In the genomic region with DNA sequence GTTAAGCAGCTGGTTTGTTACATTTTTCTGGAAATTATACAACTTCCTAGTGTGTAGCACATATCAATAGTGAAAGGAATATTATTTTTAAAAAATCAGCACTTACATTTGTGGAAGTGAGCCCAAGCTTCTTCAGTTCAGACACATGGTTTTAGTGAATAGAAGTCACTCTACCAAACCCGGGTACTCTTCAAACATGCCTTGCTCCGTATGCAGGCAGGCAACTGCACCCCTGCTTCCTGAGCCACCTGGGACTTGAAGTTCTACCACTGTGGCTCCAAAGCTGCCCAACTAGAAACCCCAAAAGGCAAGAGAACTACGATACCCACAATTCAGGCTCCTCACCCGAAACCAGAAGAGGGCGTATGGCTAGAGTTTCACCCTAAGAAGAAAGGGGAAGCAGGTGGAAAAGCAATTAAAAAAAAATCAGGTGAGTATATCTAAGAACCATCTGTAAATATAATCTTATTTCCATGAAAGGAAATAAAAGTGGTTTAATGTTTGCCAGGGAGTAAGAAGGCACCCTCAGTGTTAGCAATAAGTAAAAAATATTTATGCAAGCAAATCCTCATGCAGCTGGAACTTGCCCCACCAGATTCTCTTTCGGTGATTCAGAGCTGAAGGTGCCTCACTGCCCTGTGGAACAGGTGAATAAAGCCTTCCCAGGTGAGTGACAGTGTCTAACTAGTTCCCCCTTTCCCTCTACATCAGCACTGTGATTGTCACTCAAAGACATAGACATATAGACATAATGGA, we compare ENCODE assay signal across 1 cellular context.
TF ChIP-seq lines count a peak whose summit lies in the region.

A gene with protein sequence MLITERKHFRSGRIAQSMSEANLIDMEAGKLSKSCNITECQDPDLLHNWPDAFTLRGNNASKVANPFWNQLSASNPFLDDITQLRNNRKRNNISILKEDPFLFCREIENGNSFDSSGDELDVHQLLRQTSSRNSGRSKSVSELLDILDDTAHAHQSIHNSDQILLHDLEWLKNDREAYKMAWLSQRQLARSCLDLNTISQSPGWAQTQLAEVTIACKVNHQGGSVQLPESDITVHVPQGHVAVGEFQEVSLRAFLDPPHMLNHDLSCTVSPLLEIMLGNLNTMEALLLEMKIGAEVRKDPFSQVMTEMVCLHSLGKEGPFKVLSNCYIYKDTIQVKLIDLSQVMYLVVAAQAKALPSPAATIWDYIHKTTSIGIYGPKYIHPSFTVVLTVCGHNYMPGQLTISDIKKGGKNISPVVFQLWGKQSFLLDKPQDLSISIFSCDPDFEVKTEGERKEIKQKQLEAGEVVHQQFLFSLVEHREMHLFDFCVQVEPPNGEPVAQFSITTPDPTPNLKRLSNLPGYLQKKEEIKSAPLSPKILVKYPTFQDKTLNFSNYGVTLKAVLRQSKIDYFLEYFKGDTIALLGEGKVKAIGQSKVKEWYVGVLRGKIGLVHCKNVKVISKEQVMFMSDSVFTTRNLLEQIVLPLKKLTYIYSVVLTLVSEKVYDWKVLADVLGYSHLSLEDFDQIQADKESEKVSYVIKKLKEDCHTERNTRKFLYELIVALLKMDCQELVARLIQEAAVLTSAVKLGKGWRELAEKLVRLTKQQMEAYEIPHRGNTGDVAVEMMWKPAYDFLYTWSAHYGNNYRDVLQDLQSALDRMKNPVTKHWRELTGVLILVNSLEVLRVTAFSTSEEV (minus strand): TSS at position 192 of the 756 bp plus-strand sequence. CDS start 55,522 bp downstream, outside the sequence.

TF ChIP-seq in K562, 482 proteins besides CTCF, POLR2A, EP300 and RAD21 (continued from another document and continues in another):
- TF ChIP-seq, protein P1, sequence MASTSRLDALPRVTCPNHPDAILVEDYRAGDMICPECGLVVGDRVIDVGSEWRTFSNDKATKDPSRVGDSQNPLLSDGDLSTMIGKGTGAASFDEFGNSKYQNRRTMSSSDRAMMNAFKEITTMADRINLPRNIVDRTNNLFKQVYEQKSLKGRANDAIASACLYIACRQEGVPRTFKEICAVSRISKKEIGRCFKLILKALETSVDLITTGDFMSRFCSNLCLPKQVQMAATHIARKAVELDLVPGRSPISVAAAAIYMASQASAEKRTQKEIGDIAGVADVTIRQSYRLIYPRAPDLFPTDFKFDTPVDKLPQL (IDR thresholded peaks at IDR 0.05; ENCODE audit: extremely low read depth, insufficient read length) = no peak
- TF ChIP-seq, protein P2, sequence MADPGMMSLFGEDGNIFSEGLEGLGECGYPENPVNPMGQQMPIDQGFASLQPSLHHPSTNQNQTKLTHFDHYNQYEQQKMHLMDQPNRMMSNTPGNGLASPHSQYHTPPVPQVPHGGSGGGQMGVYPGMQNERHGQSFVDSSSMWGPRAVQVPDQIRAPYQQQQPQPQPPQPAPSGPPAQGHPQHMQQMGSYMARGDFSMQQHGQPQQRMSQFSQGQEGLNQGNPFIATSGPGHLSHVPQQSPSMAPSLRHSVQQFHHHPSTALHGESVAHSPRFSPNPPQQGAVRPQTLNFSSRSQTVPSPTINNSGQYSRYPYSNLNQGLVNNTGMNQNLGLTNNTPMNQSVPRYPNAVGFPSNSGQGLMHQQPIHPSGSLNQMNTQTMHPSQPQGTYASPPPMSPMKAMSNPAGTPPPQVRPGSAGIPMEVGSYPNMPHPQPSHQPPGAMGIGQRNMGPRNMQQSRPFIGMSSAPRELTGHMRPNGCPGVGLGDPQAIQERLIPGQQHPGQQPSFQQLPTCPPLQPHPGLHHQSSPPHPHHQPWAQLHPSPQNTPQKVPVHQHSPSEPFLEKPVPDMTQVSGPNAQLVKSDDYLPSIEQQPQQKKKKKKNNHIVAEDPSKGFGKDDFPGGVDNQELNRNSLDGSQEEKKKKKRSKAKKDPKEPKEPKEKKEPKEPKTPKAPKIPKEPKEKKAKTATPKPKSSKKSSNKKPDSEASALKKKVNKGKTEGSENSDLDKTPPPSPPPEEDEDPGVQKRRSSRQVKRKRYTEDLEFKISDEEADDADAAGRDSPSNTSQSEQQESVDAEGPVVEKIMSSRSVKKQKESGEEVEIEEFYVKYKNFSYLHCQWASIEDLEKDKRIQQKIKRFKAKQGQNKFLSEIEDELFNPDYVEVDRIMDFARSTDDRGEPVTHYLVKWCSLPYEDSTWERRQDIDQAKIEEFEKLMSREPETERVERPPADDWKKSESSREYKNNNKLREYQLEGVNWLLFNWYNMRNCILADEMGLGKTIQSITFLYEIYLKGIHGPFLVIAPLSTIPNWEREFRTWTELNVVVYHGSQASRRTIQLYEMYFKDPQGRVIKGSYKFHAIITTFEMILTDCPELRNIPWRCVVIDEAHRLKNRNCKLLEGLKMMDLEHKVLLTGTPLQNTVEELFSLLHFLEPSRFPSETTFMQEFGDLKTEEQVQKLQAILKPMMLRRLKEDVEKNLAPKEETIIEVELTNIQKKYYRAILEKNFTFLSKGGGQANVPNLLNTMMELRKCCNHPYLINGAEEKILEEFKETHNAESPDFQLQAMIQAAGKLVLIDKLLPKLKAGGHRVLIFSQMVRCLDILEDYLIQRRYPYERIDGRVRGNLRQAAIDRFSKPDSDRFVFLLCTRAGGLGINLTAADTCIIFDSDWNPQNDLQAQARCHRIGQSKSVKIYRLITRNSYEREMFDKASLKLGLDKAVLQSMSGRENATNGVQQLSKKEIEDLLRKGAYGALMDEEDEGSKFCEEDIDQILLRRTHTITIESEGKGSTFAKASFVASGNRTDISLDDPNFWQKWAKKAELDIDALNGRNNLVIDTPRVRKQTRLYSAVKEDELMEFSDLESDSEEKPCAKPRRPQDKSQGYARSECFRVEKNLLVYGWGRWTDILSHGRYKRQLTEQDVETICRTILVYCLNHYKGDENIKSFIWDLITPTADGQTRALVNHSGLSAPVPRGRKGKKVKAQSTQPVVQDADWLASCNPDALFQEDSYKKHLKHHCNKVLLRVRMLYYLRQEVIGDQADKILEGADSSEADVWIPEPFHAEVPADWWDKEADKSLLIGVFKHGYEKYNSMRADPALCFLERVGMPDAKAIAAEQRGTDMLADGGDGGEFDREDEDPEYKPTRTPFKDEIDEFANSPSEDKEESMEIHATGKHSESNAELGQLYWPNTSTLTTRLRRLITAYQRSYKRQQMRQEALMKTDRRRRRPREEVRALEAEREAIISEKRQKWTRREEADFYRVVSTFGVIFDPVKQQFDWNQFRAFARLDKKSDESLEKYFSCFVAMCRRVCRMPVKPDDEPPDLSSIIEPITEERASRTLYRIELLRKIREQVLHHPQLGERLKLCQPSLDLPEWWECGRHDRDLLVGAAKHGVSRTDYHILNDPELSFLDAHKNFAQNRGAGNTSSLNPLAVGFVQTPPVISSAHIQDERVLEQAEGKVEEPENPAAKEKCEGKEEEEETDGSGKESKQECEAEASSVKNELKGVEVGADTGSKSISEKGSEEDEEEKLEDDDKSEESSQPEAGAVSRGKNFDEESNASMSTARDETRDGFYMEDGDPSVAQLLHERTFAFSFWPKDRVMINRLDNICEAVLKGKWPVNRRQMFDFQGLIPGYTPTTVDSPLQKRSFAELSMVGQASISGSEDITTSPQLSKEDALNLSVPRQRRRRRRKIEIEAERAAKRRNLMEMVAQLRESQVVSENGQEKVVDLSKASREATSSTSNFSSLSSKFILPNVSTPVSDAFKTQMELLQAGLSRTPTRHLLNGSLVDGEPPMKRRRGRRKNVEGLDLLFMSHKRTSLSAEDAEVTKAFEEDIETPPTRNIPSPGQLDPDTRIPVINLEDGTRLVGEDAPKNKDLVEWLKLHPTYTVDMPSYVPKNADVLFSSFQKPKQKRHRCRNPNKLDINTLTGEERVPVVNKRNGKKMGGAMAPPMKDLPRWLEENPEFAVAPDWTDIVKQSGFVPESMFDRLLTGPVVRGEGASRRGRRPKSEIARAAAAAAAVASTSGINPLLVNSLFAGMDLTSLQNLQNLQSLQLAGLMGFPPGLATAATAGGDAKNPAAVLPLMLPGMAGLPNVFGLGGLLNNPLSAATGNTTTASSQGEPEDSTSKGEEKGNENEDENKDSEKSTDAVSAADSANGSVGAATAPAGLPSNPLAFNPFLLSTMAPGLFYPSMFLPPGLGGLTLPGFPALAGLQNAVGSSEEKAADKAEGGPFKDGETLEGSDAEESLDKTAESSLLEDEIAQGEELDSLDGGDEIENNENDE (IDR thresholded peaks at IDR 0.05; ENCODE audit: low read depth, low read length) = no peak
- TF ChIP-seq, protein P3, sequence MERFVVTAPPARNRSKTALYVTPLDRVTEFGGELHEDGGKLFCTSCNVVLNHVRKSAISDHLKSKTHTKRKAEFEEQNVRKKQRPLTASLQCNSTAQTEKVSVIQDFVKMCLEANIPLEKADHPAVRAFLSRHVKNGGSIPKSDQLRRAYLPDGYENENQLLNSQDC (CRISPR knock-in tag; IDR thresholded peaks at IDR 0.05) = no peak
- TF ChIP-seq NR2C2 (CRISPR knock-in tag; IDR thresholded peaks at IDR 0.05) (no peak), NR2C2 (tag; IDR thresholded peaks at IDR 0.05) (peak; percentile 71), KDM5B (IDR thresholded peaks at IDR 0.05; ENCODE audit: insufficient replicate concordance, low read depth, low read length) (no peak), HDAC2 (IDR thresholded peaks at IDR 0.05) (0 out of 2 replicates have a peak, but pooled peaks have one; percentile 24), ZEB2 (IDR thresholded peaks at IDR 0.05) (peak; percentile 72; the same call in 1 of the 2 replicates), GTF2F1 (IDR thresholded peaks at IDR 0.05; ENCODE audit: low read depth, low read length) (no peak), ARID2 (IDR thresholded peaks at IDR 0.05) (no peak), ZNF668 (CRISPR knock-in tag; IDR thresholded peaks at IDR 0.05) (no peak), ZFP91 (CRISPR knock-in tag; IDR thresholded peaks at IDR 0.05) (no peak), ZNF57 (CRISPR knock-in tag; IDR thresholded peaks at IDR 0.05) (no peak), FOXA3 (CRISPR knock-in tag; conservative IDR thresholded peaks at IDR 0.05 in 1 of 2, IDR thresholded peaks at IDR 0.05 in 1 of 2) (no peak), OTX1 (CRISPR knock-in tag; IDR thresholded peaks at IDR 0.05) (0 out of 2 replicates have a peak, but pooled peaks have one; percentile 40), CBX8 (IDR thresholded peaks at IDR 0.05; ENCODE audit: borderline replicate concordance, extremely low read depth, low read depth, low read length, poor library complexity, severe bottlenecking) (no peak), RFX5 (IDR thresholded peaks at IDR 0.05; ENCODE audit: low read depth, low read length) (no peak)
- TF ChIP-seq, protein P4, sequence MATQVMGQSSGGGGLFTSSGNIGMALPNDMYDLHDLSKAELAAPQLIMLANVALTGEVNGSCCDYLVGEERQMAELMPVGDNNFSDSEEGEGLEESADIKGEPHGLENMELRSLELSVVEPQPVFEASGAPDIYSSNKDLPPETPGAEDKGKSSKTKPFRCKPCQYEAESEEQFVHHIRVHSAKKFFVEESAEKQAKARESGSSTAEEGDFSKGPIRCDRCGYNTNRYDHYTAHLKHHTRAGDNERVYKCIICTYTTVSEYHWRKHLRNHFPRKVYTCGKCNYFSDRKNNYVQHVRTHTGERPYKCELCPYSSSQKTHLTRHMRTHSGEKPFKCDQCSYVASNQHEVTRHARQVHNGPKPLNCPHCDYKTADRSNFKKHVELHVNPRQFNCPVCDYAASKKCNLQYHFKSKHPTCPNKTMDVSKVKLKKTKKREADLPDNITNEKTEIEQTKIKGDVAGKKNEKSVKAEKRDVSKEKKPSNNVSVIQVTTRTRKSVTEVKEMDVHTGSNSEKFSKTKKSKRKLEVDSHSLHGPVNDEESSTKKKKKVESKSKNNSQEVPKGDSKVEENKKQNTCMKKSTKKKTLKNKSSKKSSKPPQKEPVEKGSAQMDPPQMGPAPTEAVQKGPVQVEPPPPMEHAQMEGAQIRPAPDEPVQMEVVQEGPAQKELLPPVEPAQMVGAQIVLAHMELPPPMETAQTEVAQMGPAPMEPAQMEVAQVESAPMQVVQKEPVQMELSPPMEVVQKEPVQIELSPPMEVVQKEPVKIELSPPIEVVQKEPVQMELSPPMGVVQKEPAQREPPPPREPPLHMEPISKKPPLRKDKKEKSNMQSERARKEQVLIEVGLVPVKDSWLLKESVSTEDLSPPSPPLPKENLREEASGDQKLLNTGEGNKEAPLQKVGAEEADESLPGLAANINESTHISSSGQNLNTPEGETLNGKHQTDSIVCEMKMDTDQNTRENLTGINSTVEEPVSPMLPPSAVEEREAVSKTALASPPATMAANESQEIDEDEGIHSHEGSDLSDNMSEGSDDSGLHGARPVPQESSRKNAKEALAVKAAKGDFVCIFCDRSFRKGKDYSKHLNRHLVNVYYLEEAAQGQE (CRISPR knock-in tag; IDR thresholded peaks at IDR 0.05; ENCODE audit: low read depth) = no peak
- TF ChIP-seq, protein P5, sequence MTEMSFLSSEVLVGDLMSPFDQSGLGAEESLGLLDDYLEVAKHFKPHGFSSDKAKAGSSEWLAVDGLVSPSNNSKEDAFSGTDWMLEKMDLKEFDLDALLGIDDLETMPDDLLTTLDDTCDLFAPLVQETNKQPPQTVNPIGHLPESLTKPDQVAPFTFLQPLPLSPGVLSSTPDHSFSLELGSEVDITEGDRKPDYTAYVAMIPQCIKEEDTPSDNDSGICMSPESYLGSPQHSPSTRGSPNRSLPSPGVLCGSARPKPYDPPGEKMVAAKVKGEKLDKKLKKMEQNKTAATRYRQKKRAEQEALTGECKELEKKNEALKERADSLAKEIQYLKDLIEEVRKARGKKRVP (CRISPR knock-in tag; IDR thresholded peaks at IDR 0.05) = no peak
- TF ChIP-seq, protein P6, sequence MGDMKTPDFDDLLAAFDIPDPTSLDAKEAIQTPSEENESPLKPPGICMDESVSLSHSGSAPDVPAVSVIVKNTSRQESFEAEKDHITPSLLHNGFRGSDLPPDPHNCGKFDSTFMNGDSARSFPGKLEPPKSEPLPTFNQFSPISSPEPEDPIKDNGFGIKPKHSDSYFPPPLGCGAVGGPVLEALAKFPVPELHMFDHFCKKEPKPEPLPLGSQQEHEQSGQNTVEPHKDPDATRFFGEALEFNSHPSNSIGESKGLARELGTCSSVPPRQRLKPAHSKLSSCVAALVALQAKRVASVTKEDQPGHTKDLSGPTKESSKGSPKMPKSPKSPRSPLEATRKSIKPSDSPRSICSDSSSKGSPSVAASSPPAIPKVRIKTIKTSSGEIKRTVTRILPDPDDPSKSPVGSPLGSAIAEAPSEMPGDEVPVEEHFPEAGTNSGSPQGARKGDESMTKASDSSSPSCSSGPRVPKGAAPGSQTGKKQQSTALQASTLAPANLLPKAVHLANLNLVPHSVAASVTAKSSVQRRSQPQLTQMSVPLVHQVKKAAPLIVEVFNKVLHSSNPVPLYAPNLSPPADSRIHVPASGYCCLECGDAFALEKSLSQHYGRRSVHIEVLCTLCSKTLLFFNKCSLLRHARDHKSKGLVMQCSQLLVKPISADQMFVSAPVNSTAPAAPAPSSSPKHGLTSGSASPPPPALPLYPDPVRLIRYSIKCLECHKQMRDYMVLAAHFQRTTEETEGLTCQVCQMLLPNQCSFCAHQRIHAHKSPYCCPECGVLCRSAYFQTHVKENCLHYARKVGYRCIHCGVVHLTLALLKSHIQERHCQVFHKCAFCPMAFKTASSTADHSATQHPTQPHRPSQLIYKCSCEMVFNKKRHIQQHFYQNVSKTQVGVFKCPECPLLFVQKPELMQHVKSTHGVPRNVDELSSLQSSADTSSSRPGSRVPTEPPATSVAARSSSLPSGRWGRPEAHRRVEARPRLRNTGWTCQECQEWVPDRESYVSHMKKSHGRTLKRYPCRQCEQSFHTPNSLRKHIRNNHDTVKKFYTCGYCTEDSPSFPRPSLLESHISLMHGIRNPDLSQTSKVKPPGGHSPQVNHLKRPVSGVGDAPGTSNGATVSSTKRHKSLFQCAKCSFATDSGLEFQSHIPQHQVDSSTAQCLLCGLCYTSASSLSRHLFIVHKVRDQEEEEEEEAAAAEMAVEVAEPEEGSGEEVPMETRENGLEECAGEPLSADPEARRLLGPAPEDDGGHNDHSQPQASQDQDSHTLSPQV (IDR thresholded peaks at IDR 0.05) = peak; percentile 94
